9 cellular contexts compared by ENCODE assay signal in genomic region chr16:15887283-15887682, GRCh38. TPM values are rescaled to one million over a fixed set of nuclear protein-coding genes. Genes with fewer than 3 reads are reported as not detected.
DNase-seq lines count a peak whose midpoint lies in the region; ATAC-seq and TF ChIP-seq lines count a peak whose summit lies in the region.
"Had no signal": no experiment of that assay in that cellular context is flagged by ENCODE, and none has a peak within 500 bp of the region (broad histone marks: within the 10 kb centered on the region; RNA-seq: fewer than 3 reads in every experiment).

No MANE protein-coding gene starts in this region.

- ATAC-seq in GM18502 (IDR thresholded peaks at IDR 0.05; ENCODE audit: poor library complexity, unreplicated experiment): no peak

- DNase-seq in GM12865 (ENCODE audit: low read depth): no peak
- DNase-seq in SK-N-MC (ENCODE audit: low read depth, low spot score): no peak
- peak; percentile 28 for DNase-seq in fibroblast of mammary gland (ENCODE audit: low read depth)
- DNase-seq in skeletal muscle cell (ENCODE audit: low read depth): no peak
- DNase-seq in NCI-H1105 (lab: John Stamatoyannopoulos, UW): no peak
- no peak for DNase-seq in stimulated activated CD4-positive, alpha-beta T cell treated with anti-CD3 and anti-CD28 coated beads, Interleukin-4, amount 100 ng/mL, for 24 hours
- DNase-seq in mucosa of gallbladder (ENCODE audit: low spot score): no peak
- DNase-seq: NCI-H2029 treated with DMSO at 0.1 percent for 48 hours had no signal

- H3K27ac ChIP-seq in SK-N-MC: no peak overlapping the region

- no peaks in the 10 kb centered on the region for H3K9me3 ChIP-seq in SK-N-MC (ENCODE audit: low read depth, low read length)

- H3K36me3 ChIP-seq in SK-N-MC (ENCODE audit: insufficient read depth, low read length): peaks cover 21% of the 10 kb centered on the region

- peak overlapping the region; percentile 97 for H3K9ac ChIP-seq in SK-N-MC (ENCODE audit: insufficient read length)

- H3K4me3 ChIP-seq in GM12865 (ENCODE audit: low read depth, low read length) (peak overlapping the region; percentile 98), SK-N-MC (peak overlapping the region; percentile 95), fibroblast of mammary gland (ENCODE audit: control insufficient read depth, low read depth, low read length) (peak overlapping the region; percentile 98), skeletal muscle cell (ENCODE audit: low read depth, low read length) (peak overlapping the region; percentile 62)

- TF ChIP-seq CTCF in GM12865 (IDR thresholded peaks at IDR 0.05; ENCODE audit: insufficient read depth, low read depth, low read length, missing control alignments) (no peak), fibroblast of mammary gland (conservative IDR thresholded peaks at IDR 0.05; ENCODE audit: control insufficient read depth, insufficient read depth, low read depth, low read length) (no peak)

RNA-seq across cellular contexts. Expression of gene CEP20, which starts 1.1 kb away (rescaled TPM):
- 21.2 TPM for total RNA-seq in mucosa of gallbladder

RNA-seq across cellular contexts. Expression of gene MYH11, which starts 30.5 kb away (rescaled TPM):
- total RNA-seq in mucosa of gallbladder: 1,761 TPM
